9 cellular contexts compared by ENCODE assay signal in the genomic region with DNA sequence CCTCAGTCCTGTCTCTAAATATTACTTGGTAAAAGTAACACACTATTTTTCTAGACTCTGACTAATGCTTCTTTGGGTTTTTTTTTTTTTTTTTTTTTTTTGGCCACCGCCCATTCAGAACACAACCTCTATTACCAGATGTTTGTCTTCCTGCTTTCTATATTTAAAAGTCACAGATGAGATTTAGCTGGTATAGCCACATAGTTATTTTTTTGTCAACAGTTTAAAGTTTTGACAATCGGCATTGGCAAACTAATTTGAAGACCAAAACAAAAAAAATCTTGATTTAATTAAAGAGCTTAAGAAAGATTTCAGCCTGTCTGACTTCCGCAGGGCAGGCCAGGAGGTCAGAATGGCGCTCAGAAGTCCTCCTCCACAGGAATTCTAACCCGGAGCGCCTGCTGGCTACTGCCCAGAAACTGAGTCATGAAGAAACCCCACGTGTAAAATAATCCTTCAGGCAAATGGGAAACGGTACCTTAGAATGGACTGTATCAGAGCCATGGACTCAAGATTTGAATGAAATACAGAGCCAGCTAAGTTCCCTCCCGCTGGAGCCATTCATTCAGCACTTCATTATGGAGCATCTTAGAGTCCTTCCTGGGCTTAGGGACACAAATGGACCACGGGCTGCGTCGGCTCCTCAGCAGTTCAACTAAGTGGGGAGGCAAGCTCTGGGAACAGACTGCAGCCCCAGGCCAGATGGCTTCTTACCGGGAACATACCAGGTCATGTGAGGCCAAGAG. TPM values are rescaled to one million over a fixed set of nuclear protein-coding genes. Genes with fewer than 3 reads are reported as not detected.
A peak's percentile ranks its signal among the peaks of the same experiment; 100 is the strongest.
DNase-seq lines count a peak whose midpoint lies in the region; ATAC-seq and TF ChIP-seq lines count a peak whose summit lies in the region.
"Had no signal": no experiment of that assay in that cellular context is flagged by ENCODE, and none has a peak within 500 bp of the region (broad histone marks: within the 10 kb centered on the region; RNA-seq: fewer than 3 reads in every experiment).

No MANE protein-coding gene starts in this region.

- no peak overlapping the region for H3K27ac Mint-ChIP-seq in T-helper 17 cell

- H4K20me1 ChIP-seq in Karpas-422 (ENCODE audit: insufficient read depth, low read depth, low read length): no peaks in the 10 kb centered on the region

- H3K4me2 ChIP-seq in Karpas-422 (ENCODE audit: low read depth, low read length, poor library complexity, severe bottlenecking): no peak overlapping the region

- intact Hi-C loops in mucosa of descending colon (cut with DNase I, micrococcal nuclease): no loop called here
- intact Hi-C loops in aorta (cut with DNase I): loop anchor here in 1 of 2 donors (2.0 kb wide), 1 partner anchor 27 kb away; no protein-coding TSS in a partner anchor

- peaks cover 4% of the 10 kb centered on the region for H3K4me1 ChIP-seq in mucosa of descending colon (ENCODE audit: low read depth)
- peaks cover 5% of the 10 kb centered on the region in 2 donors for H3K4me1 ChIP-seq in aorta (ENCODE audit: control insufficient read depth in 1 of 2, insufficient read depth in 2 of 2, low read length in 2 of 2)
- no peaks in the 10 kb centered on the region for H3K4me1 ChIP-seq in Karpas-422 (ENCODE audit: low read length)

- H3K4me3 ChIP-seq in mucosa of descending colon: no peak overlapping the region
- H3K4me3 ChIP-seq in aorta (ENCODE audit: low read length in 2 of 2): no peak overlapping the region
- H3K4me3 ChIP-seq in Karpas-422 (ENCODE audit: low read length): no peak overlapping the region

- peaks cover 6% of the 10 kb centered on the region for H3K27me3 Mint-ChIP-seq in T-helper 17 cell

- H3K27me3 ChIP-seq in aorta (ENCODE audit: control insufficient read depth in 1 of 2, insufficient read depth in 2 of 2, low read length in 1 of 2): no peaks in the 10 kb centered on the region
- H3K27me3 ChIP-seq in Karpas-422 (ENCODE audit: low read length): no peaks in the 10 kb centered on the region

- peak; percentile 55 for ATAC-seq in mucosa of descending colon
- ATAC-seq in aorta (ENCODE audit: low FRiP score): peak; percentile 92
- no peak for ATAC-seq in T-helper 17 cell

- no peak for TF ChIP-seq CTCF in mucosa of descending colon (IDR thresholded peaks at IDR 0.05)

- no peak overlapping the region for H3K9ac ChIP-seq in Karpas-422 (ENCODE audit: low read length)

- peak; percentile 17 for DNase-seq in activated CD8-positive, alpha-beta memory T cell treated with anti-CD3 and anti-CD28 coated beads for 24 hours
- DNase-seq in activated CD8-positive, alpha-beta memory T cell treated with anti-CD3 and anti-CD28 coated beads, Interleukin-2, amount 50 U/mL, for 48 hours: no peak
- DNase-seq in dermis blood vessel endothelial cell: peak; percentile 95
- peak; percentile 48 to 65 (median 55) for DNase-seq in mucosa of descending colon
- DNase-seq in aorta: peak; percentile 94
- DNase-seq in T-helper 17 cell: no peak
- DNase-seq in DMS153 treated with DMSO at 0.1 percent for 48 hours (lab: John Stamatoyannopoulos, UW; ENCODE audit: unreplicated experiment): no peak
- DNase-seq in Karpas-422: no peak

- H3K36me3 ChIP-seq in mucosa of descending colon (ENCODE audit: low read depth): no peaks in the 10 kb centered on the region
- H3K36me3 ChIP-seq in aorta (ENCODE audit: control insufficient read depth in 1 of 2, insufficient read depth in 2 of 2, low read length in 1 of 2): no peaks in the 10 kb centered on the region
- H3K36me3 ChIP-seq in Karpas-422 (ENCODE audit: insufficient read depth, low read length): no peaks in the 10 kb centered on the region

- 3 to 5% methylated on average over 13 of the region's 13 CpGs for WGBS in aorta, 2 donors

- no peak overlapping the region for H2AFZ ChIP-seq in Karpas-422 (ENCODE audit: low read length)

- no peaks in the 10 kb centered on the region for H3K4me1 Mint-ChIP-seq in T-helper 17 cell

- H3K79me2 ChIP-seq in Karpas-422 (ENCODE audit: low read length): no peaks in the 10 kb centered on the region

- no peak overlapping the region for H3K4me3 Mint-ChIP-seq in T-helper 17 cell

- H3K36me3 Mint-ChIP-seq in T-helper 17 cell (ENCODE audit: low read depth): no peaks in the 10 kb centered on the region

- H3K9me3 ChIP-seq in mucosa of descending colon: no peaks in the 10 kb centered on the region
- no peaks in the 10 kb centered on the region for H3K9me3 ChIP-seq in aorta (ENCODE audit: control insufficient read depth, low read length)
- H3K9me3 ChIP-seq in T-helper 17 cell (ENCODE audit: control insufficient read depth, low read length, poor library complexity, severe bottlenecking): no peaks in the 10 kb centered on the region
- H3K9me3 ChIP-seq in Karpas-422 (ENCODE audit: low read length): no peaks in the 10 kb centered on the region

- no peaks in the 10 kb centered on the region for H3K9me2 ChIP-seq in Karpas-422 (replicated peaks; ENCODE audit: insufficient read depth, low read length)

- H3K27ac ChIP-seq in aorta (ENCODE audit: low read depth in 1 of 2, low read length in 2 of 2) (peak overlapping the region; percentile 46 to 81), Karpas-422 (ENCODE audit: low read length) (no peak overlapping the region)
- H3K27ac ChIP-seq: HL-60 had no signal

RNA-seq across cellular contexts. Expression of a gene that starts 55.6 kb away (rescaled TPM):
- 5.9 and 7.0 TPM in 2 replicates for total RNA-seq in dermis blood vessel endothelial cell
- 1 to 10 TPM; 5.7 to 8.9 (median 8.0) TPM for total RNA-seq in mucosa of descending colon
- total RNA-seq in aorta: 10 to 100 TPM; 10.9 to 12.9 TPM
- polyA plus RNA-seq in aorta: 1 to 10 TPM; 4.0 to 7.8 TPM
- total RNA-seq in T-helper 17 cell: 1 to 10 TPM; 2.4 to 2.8 TPM
- total RNA-seq in Karpas-422 (2014; rRNA removed; shearing (Covaris generic); ENCODE audit: low replicate concordance): 1.5 and 2.3 TPM in 2 replicates

Comparison
In these comparisons a context has a peak if more than half of its experiments do, and no peak if none do; other contexts are left out.
1. DNase-seq: peak in activated CD8-positive, alpha-beta memory T cell treated with anti-CD3 and anti-CD28 coated beads for 24 hours (single experiment), dermis blood vessel endothelial cell (single experiment), mucosa of descending colon (3 of 3) and aorta (2 of 2); none in activated CD8-positive, alpha-beta memory T cell treated with anti-CD3 and anti-CD28 coated beads, Interleukin-2, amount 50 U/mL, for 48 hours (single experiment), T-helper 17 cell (0 of 3), DMS153 treated with DMSO at 0.1 percent for 48 hours (single experiment) and Karpas-422 (single experiment).